8 cellular contexts compared by ENCODE assay signal in genomic region chr14:104130974-104131651, GRCh38. TPM values are rescaled to one million over a fixed set of nuclear protein-coding genes. Genes with fewer than 3 reads are reported as not detected.
DNase-seq lines count a peak whose midpoint lies in the region; ATAC-seq and TF ChIP-seq lines count a peak whose summit lies in the region.

No MANE protein-coding gene starts in this region.

- no peak overlapping the region for H3K4me2 ChIP-seq in GM23248 (ENCODE audit: unreplicated experiment)

- H3K9me3 ChIP-seq in GM23248 (ENCODE audit: low read depth) (no peaks in the 10 kb centered on the region), lung (ENCODE audit: control insufficient read depth in 2 of 2, insufficient read depth in 1 of 2, low read length in 1 of 2) (peaks cover 2 to 6% of the 10 kb centered on the region in 2 donors)

- peaks cover 18% of the 10 kb centered on the region for H3K9me3 Mint-ChIP-seq in T-helper 2 cell treated with Interferon-gamma antibody and Interleukin-4, amounts not matched to agents 5 μg/mL and 100 μg/mL, for 36 hours

- no peak overlapping the region for H3K27ac ChIP-seq in GM23248
- H3K27ac ChIP-seq in lung (ENCODE audit: low read depth in 1 of 2, low read length in 1 of 2), result no peak overlapping the region

- H3F3A ChIP-seq in GM23248 (ENCODE audit: insufficient read depth), result no peaks in the 10 kb centered on the region

- WGBS in GM23248 (ENCODE audit: low coverage in 1 of 2, low lambda C conversion rate in 2 of 2, missing lambda C conversion rate in 2 of 2), 2 experiments, result 6 to 14% methylated on average over 11 of the region's 11 CpGs
- WGBS in lung, 2 donors, result 16 to 30% methylated on average over 10 to 11 of the region's 11 CpGs

- no peaks in the 10 kb centered on the region for H3K4me1 Mint-ChIP-seq in T-helper 2 cell treated with Interferon-gamma antibody and Interleukin-4, amounts not matched to agents 5 μg/mL and 100 μg/mL, for 36 hours (ENCODE audit: low read depth)

- H2AFZ ChIP-seq in GM23248, result no peak overlapping the region

- peak; percentile 33 to 45 for DNase-seq in AML-193 (lab: John Stamatoyannopoulos, UW)
- DNase-seq in GM23248, result peak; percentile 63
- DNase-seq in NCI-H69 (lab: John Stamatoyannopoulos, UW), result peak; percentile 83
- peak; percentile 87 to 96 for DNase-seq in T47D (ENCODE audit: low read depth in 1 of 2, low spot score in 1 of 2)
- peak; percentile 62 for DNase-seq in lung (ENCODE audit: low spot score)
- DNase-seq in T-helper 2 cell treated with Interferon-gamma antibody and Interleukin-4, amounts not matched to agents 5 μg/mL and 100 μg/mL, for 36 hours (ENCODE audit: low spot score), result no peak
- no peak for DNase-seq in T-helper 9 cell
- no peak for DNase-seq in hippocampal formation (lab: John Stamatoyannopoulos, UW)

- H3K27me3 ChIP-seq in GM23248 (replicated peaks; ENCODE audit: insufficient read depth), result no peaks in the 10 kb centered on the region; the same call in 1 of the 2 replicates
- H3K27me3 ChIP-seq in lung (ENCODE audit: control insufficient read depth, insufficient read depth), result peaks cover 7% of the 10 kb centered on the region

- H3K36me3 ChIP-seq in GM23248 (ENCODE audit: low read depth) (no peaks in the 10 kb centered on the region), lung (ENCODE audit: control insufficient read depth in 2 of 2, insufficient read depth in 2 of 2, low read length in 2 of 2) (no peaks in the 10 kb centered on the region)

- in situ Hi-C loops in GM23248 (cut with MboI), result loop anchor here (10.0 kb wide), 2 partner anchors 434 to 514 kb away; no protein-coding TSS in a partner anchor
- in situ Hi-C loops in T47D (cut with HindIII; ENCODE audit: low pct_unique_long_range_greater_than_20kb, low sequenced_read_pairs), result no loop called here

- no peaks in the 10 kb centered on the region for H4K20me1 ChIP-seq in GM23248 (ENCODE audit: insufficient read depth)

- TF ChIP-seq CTCF in lung (IDR thresholded peaks at IDR 0.05; ENCODE audit: control extremely low read depth, extremely low read depth), result peak; percentile 61

- no peak overlapping the region for H3K9ac ChIP-seq in GM23248

- H3K4me3 Mint-ChIP-seq in T-helper 2 cell treated with Interferon-gamma antibody and Interleukin-4, amounts not matched to agents 5 μg/mL and 100 μg/mL, for 36 hours, result no peak overlapping the region

- H3K9me2 ChIP-seq in GM23248 (ENCODE audit: insufficient read depth), result no peaks in the 10 kb centered on the region

- H3K27ac Mint-ChIP-seq in T-helper 2 cell treated with Interferon-gamma antibody and Interleukin-4, amounts not matched to agents 5 μg/mL and 100 μg/mL, for 36 hours, result no peak overlapping the region

- ATAC-seq in lung (ENCODE audit: insufficient read depth, low FRiP score), result peak; percentile 42

- no peaks in the 10 kb centered on the region for H3K36me3 Mint-ChIP-seq in T-helper 2 cell treated with Interferon-gamma antibody and Interleukin-4, amounts not matched to agents 5 μg/mL and 100 μg/mL, for 36 hours (ENCODE audit: low read depth)

- H3K4me1 ChIP-seq in GM23248 (ENCODE audit: insufficient read depth), result no peaks in the 10 kb centered on the region
- H3K4me1 ChIP-seq in lung (ENCODE audit: control insufficient read depth in 2 of 2, insufficient read depth in 2 of 2, low read length in 2 of 2), result peaks cover 0 to 8% of the 10 kb centered on the region in 2 donors

- peaks cover 25% of the 10 kb centered on the region for H3K27me3 Mint-ChIP-seq in T-helper 2 cell treated with Interferon-gamma antibody and Interleukin-4, amounts not matched to agents 5 μg/mL and 100 μg/mL, for 36 hours (ENCODE audit: low read depth)

- H3K79me2 ChIP-seq in GM23248 (ENCODE audit: insufficient read depth), result no peaks in the 10 kb centered on the region

- H3K4me3 ChIP-seq in GM23248 (no peak overlapping the region), lung (no peak overlapping the region)

RNA-seq across cellular contexts. Expression of gene KIF26A, which starts 7.3 kb away (rescaled TPM):
- total RNA-seq in GM23248 (2014; rRNA removed; shearing (Covaris generic)), result not detected in 2 replicates
- not detected in 2 replicates for polyA plus RNA-seq in GM23248 (2016; fragmentation: Nextera tagmentation; extraction: Ambion mirVana)
- total RNA-seq in lung, result 10 to 100 TPM in 1 of 2 donors, 1 to 10 TPM in 1; 6.5 to 11.4 TPM
- polyA plus RNA-seq in lung, result 1 to 10 TPM; 2.4 to 2.5 TPM

RNA-seq across cellular contexts. Expression of gene ASPG, which starts 45.6 kb away (rescaled TPM):
- total RNA-seq in GM23248 (2014; rRNA removed; shearing (Covaris generic)), result not detected in 2 replicates
- polyA plus RNA-seq in GM23248 (2016; fragmentation: Nextera tagmentation; extraction: Ambion mirVana) (not detected in 2 replicates), lung (1 to 10 TPM in 1 of 2 donors, under 1 TPM in 1; 0.73 to 1.8 TPM)
- 1 to 10 TPM; 4.3 to 4.7 TPM for total RNA-seq in lung

Comparison
In these comparisons a context has a peak if more than half of its experiments do, and no peak if none do; other contexts are left out.
1. DNase-seq: peak in AML-193 (2 of 2), GM23248 (single experiment), NCI-H69 (single experiment), T47D (2 of 2) and lung (single experiment); none in T-helper 2 cell treated with Interferon-gamma antibody and Interleukin-4, amounts not matched to agents 5 μg/mL and 100 μg/mL, for 36 hours (single experiment), T-helper 9 cell (single experiment) and hippocampal formation (0 of 2).